28 cellular contexts compared by ENCODE assay signal in the genomic region with DNA sequence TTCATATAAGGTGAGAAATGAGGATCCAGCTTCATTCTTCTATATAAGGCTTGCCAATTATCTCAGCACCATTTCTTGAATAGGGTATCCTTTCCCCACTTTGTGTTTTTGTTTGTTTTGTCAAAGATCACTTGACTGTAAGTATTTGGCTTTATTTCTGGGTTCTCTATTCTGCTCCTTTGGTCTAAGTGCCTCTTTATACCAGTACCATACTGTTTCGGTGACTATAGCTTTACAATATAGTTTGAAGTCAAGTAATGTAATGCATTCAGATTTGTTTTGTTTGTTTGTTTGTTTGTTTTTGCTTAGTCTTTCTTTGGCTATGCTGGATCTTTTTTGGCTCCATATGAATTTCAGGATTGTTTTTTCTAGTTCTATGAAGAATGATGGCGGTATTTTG.
"Had no signal": no experiment of that assay in that cellular context is flagged by ENCODE, and none has a peak within 500 bp of the region (broad histone marks: within the 10 kb centered on the region; RNA-seq: fewer than 3 reads in every experiment).

No MANE protein-coding gene starts in this region.

- H3K9me3 ChIP-seq: colonic mucosa, esophagus squamous epithelium, gastrocnemius medialis had no signal

- H3K4me3 ChIP-seq: colonic mucosa, coronary artery, dorsolateral prefrontal cortex, esophagus muscularis mucosa, esophagus squamous epithelium, gastrocnemius medialis, gastroesophageal sphincter, heart left ventricle, heart right ventricle had no signal

- H3K4me1 ChIP-seq: colonic mucosa, esophagus muscularis mucosa, esophagus squamous epithelium, foreskin keratinocyte, gastrocnemius medialis, gastroesophageal sphincter, heart left ventricle, heart right ventricle had no signal

- H3K36me3 ChIP-seq: colonic mucosa, esophagus muscularis mucosa, esophagus squamous epithelium, gastrocnemius medialis, gastroesophageal sphincter, heart left ventricle, heart right ventricle had no signal

- FAIRE-seq: colon, endometrium, endothelial cell of umbilical vein, frontal cortex had no signal

- H3K27me3 ChIP-seq: colonic mucosa, dorsolateral prefrontal cortex, esophagus muscularis mucosa, esophagus squamous epithelium, gastrocnemius medialis, gastroesophageal sphincter had no signal

- H3K27ac ChIP-seq: colonic mucosa, coronary artery, dorsolateral prefrontal cortex, epithelial cell of prostate, esophagus muscularis mucosa, esophagus squamous epithelium, foreskin keratinocyte, gastrocnemius medialis, gastroesophageal sphincter, heart left ventricle, heart right ventricle had no signal

- DNase-seq: colonic mucosa; cortex of kidney; dermis blood vessel endothelial cell; dorsolateral prefrontal cortex; effector CD4-positive, alpha-beta T cell; effector CD8-positive, alpha-beta T cell; effector memory CD4-positive, alpha-beta T cell; effector memory CD8-positive, alpha-beta T cell; endodermal cell; erythroblast; esophagus squamous epithelium; foreskin fibroblast; foreskin keratinocyte; foreskin melanocyte; gastrocnemius medialis; glutamatergic neuron; head of caudate nucleus; heart left ventricle; heart right ventricle had no signal

- ATAC-seq: effector memory CD8-positive, alpha-beta T cell; esophagus mucosa; foreskin keratinocyte; gastrocnemius medialis; gastroesophageal sphincter; heart left ventricle; heart right ventricle had no signal
